ENCODE assay signal across 13 cellular contexts in the genomic region with DNA sequence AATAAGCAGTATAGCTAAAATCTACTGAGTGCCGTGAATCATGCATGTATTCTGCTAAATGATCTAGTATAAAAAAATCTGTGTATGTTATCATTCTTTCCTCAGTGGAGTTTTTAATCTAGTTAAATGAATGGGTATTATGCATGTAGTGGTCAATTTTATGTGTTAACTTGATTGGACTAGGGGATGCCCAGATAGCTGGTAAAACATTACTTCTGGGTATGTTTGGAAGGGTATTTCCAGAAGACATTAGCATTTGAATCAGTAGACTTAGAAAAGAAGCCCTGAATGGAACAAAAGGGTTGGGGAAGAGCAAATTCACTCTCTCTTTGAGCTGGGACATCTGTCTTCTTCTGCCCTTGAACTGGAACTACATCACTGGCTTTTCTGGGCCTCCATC.
"Had no signal": no experiment of that assay in that cellular context is flagged by ENCODE, and none has a peak within 500 bp of the region (broad histone marks: within the 10 kb centered on the region; RNA-seq: fewer than 3 reads in every experiment).

No MANE protein-coding gene starts in this region.

- H3K4me3 ChIP-seq: pancreas, tibial nerve had no signal

- ATAC-seq: activated T-helper 17 cell treated with anti-CD3 and anti-CD28 coated beads, Interleukin-2, amount 50 U/mL, for 72 hours had no signal

- H3K27me3 ChIP-seq: brain microvascular endothelial cell, pancreas, tibial nerve had no signal

- H3K4me1 ChIP-seq: pancreas had no signal

- H3K9me3 ChIP-seq: pancreas had no signal

- H3K36me3 ChIP-seq: brain microvascular endothelial cell, pancreas, tibial nerve had no signal

- DNase-seq: activated CD4-positive, alpha-beta T cell treated with anti-CD3 and anti-CD28 coated beads, Interleukin-2, amount 10 ng/mL, durations not matched to agents 7 days and 5 days; activated CD4-positive, CD25-positive, alpha-beta regulatory T cell; activated CD8-positive, alpha-beta memory T cell treated with anti-CD3 and anti-CD28 coated beads for 24 hours; activated naive CD4-positive, alpha-beta T cell treated with anti-CD3 and anti-CD28 coated beads, Interleukin-2, amount 50 U/mL, for 16 hours; cerebellar nuclear complex; left ventricle myocardium superior; mesendoderm; pancreas; stimulated activated CD4-positive, alpha-beta T cell treated with anti-CD3 and anti-CD28 coated beads, Interleukin-15, amount 100 ng/mL, for 24 hours; stimulated activated CD4-positive, alpha-beta T cell treated with anti-CD3 and anti-CD28 coated beads, Interleukin-4, amount 100 ng/mL, for 24 hours had no signal
